Comparison of ENCODE assay signal across 1 cellular context in the genomic region with DNA sequence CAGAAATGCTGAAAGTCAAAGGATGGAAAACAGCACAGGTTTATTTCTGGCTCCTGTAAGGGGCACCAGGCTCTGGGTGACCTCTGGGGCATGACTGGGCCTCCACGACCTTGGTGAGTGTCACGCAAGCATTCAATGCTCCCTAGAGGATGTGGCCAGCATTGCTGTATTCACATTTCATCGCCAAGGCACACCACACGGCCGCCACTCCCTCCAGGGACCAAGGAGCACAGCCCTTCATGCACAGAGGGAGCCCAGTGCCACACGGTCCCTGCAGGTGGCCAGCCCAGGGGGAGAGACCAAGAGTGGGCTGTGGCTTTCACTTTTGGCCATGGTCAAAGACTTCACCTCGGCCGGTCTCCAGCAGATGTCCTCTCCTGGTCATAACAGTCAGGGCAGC.
TF ChIP-seq lines count a peak whose summit lies in the region.

No MANE protein-coding gene starts in this region.

TF ChIP-seq in A549, 52 proteins besides CTCF, POLR2A, EP300 and RAD21 (continued from another document):
- TF ChIP-seq ESRRA (IDR thresholded peaks at IDR 0.05; ENCODE audit: borderline replicate concordance, low read length), result peak; percentile 89; the same call in 1 of the 2 replicates
